8 cellular contexts compared by ENCODE assay signal in the genomic region with DNA sequence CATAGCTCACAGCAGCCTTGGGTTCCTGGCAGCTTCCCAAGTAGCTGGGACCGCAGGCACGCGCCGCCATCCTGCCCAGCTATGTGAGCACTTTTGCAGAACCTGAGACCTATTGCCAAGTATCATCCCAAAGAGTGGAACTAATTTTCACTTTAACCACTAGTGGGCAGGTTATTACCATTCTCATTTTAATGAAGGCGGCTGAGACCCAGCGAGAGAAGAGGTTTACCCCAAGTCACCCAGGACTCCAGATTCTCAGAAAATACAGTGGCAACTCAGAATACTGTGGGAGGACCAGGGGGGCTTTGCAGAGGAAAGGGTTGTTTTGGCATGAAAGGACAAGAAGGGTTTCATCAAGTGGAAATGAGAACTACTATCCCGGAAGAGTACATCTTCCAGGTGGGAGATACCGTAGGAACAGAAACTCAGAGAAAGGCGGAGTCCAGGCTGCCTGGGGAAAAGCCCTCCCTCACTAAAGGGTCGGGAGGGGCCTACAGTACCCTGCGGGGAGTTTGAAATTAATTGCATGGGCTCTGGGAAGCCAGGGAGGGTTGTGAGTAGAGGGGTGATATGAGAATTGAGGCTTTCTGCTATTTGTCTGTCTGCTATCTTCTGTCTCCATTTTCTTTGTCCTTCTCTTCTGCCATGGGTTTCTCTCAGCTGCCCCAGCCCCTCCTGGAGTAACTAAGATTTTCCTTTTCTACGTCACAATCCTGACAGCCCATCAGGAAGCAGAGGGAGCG. TPM values are rescaled to one million over a fixed set of nuclear protein-coding genes. Genes with fewer than 3 reads are reported as not detected.
DNase-seq lines count a peak whose midpoint lies in the region; ATAC-seq and TF ChIP-seq lines count a peak whose summit lies in the region.

No MANE protein-coding gene starts in this region.

- no peak overlapping the region for H3K23ac ChIP-seq in neuronal stem cell (ENCODE audit: low read depth, low read length, poor library complexity)

- H3K36me3 ChIP-seq in DOHH2 (ENCODE audit: control insufficient read depth, low read length) = no peaks in the 10 kb centered on the region
- no peaks in the 10 kb centered on the region for H3K36me3 ChIP-seq in neuronal stem cell (replicated peaks in 1 of 2; ENCODE audit: control insufficient read depth in 2 of 2, insufficient read depth in 2 of 2, low read length in 2 of 2)

- peak overlapping the region; percentile 72 for H2AK5ac ChIP-seq in neuronal stem cell (ENCODE audit: low read depth, low read length)

- H3K27me3 Mint-ChIP-seq in activated T-cell treated with anti-CD3 and anti-CD28 coated beads, Interleukin-2, amount 50 U/mL, for 72 hours (ENCODE audit: low read depth) = no peaks in the 10 kb centered on the region

- peak; percentile 70 to 75 for ATAC-seq in activated T-cell treated with anti-CD3 and anti-CD28 coated beads, Interleukin-2, amount 50 U/mL, for 72 hours (replicated peaks in 1 of 2)
- ATAC-seq in HG03439 (IDR thresholded peaks at IDR 0.05; ENCODE audit: unreplicated experiment) (no peak), HG03442 (IDR thresholded peaks at IDR 0.05; ENCODE audit: unreplicated experiment) (no peak)

- H3K4me2 ChIP-seq in DOHH2 (ENCODE audit: low read length) = peak overlapping the region; percentile 63
- peak overlapping the region; percentile 15 for H3K4me2 ChIP-seq in neuronal stem cell (ENCODE audit: insufficient read depth, low read length, poor library complexity, severe bottlenecking)

- H3K14ac ChIP-seq in neuronal stem cell (ENCODE audit: low read length) = no peak overlapping the region

- H3K27ac ChIP-seq in DOHH2 (ENCODE audit: low read depth, low read length) (peak overlapping the region; percentile 17; the same call in 1 of the 2 replicates), neuronal stem cell (replicated peaks; ENCODE audit: low read length) (no peak overlapping the region)

- H3K79me1 ChIP-seq in neuronal stem cell (ENCODE audit: low read depth, low read length) = no peaks in the 10 kb centered on the region

- TF ChIP-seq CTCF in DOHH2 (IDR thresholded peaks at IDR 0.05; ENCODE audit: low read depth, low read length, poor library complexity, severe bottlenecking) = peak; percentile 78

- peak overlapping the region; percentile 62 for H2BK15ac ChIP-seq in neuronal stem cell (ENCODE audit: low read length)

- H3K9me3 Mint-ChIP-seq in activated T-cell treated with anti-CD3 and anti-CD28 coated beads, Interleukin-2, amount 50 U/mL, for 72 hours = no peaks in the 10 kb centered on the region

- H3K27ac Mint-ChIP-seq in activated T-cell treated with anti-CD3 and anti-CD28 coated beads, Interleukin-2, amount 50 U/mL, for 72 hours = peak overlapping the region; percentile 97

- H3F3A ChIP-seq in DOHH2 (ENCODE audit: control insufficient read depth, insufficient read depth) = peaks cover 9% of the 10 kb centered on the region

- no peak overlapping the region for H4K91ac ChIP-seq in neuronal stem cell (ENCODE audit: low read depth, low read length, poor library complexity)

- no peak overlapping the region for H3K4ac ChIP-seq in neuronal stem cell (ENCODE audit: low read length)

- peaks cover 64% of the 10 kb centered on the region for H3K4me1 Mint-ChIP-seq in activated T-cell treated with anti-CD3 and anti-CD28 coated beads, Interleukin-2, amount 50 U/mL, for 72 hours (ENCODE audit: low read depth)

- peak overlapping the region; percentile 85 to 87 for H3K4me3 Mint-ChIP-seq in activated T-cell treated with anti-CD3 and anti-CD28 coated beads, Interleukin-2, amount 50 U/mL, for 72 hours

- H3K9me2 ChIP-seq in DOHH2 (replicated peaks; ENCODE audit: control insufficient read depth, low read length) = no peaks in the 10 kb centered on the region

- no CpG with 5 or more reads among the region's 13 CpGs for WGBS in neuronal stem cell (ENCODE audit: extremely low coverage in 2 of 2, insufficient read length in 2 of 2, insufficient replicate concordance in 1 of 2), 2 donors

- H2BK120ac ChIP-seq in neuronal stem cell (ENCODE audit: low read depth, low read length) = no peak overlapping the region

- H3K4me1 ChIP-seq in DOHH2 (ENCODE audit: control insufficient read depth, low read length) = peaks cover 55% of the 10 kb centered on the region
- peaks cover 28 to 30% of the 10 kb centered on the region in 2 donors for H3K4me1 ChIP-seq in neuronal stem cell (ENCODE audit: control insufficient read depth in 2 of 2, insufficient read depth in 1 of 2, low read depth in 1 of 2, low read length in 2 of 2)

- peak overlapping the region; percentile 33 for H2BK12ac ChIP-seq in neuronal stem cell (ENCODE audit: low read length)

- H3K9me3 ChIP-seq in DOHH2 (ENCODE audit: control insufficient read depth, insufficient read depth, low read length) (no peaks in the 10 kb centered on the region), neuronal stem cell (replicated peaks in 1 of 2; ENCODE audit: control insufficient read depth in 2 of 2, insufficient read depth in 1 of 2, low read depth in 1 of 2, low read length in 2 of 2) (no peaks in the 10 kb centered on the region)

- no peaks in the 10 kb centered on the region for H4K20me1 ChIP-seq in DOHH2 (ENCODE audit: control insufficient read depth, insufficient read depth, low read depth, low read length)

- DNase-seq in HuH-7 (ENCODE audit: low spot score) (peak; percentile 95), NCI-H82 treated with DMSO at 0.1 percent for 48 hours (lab: John Stamatoyannopoulos, UW; ENCODE audit: unreplicated experiment) (peak; percentile 83), fibroblast of the conjunctiva (ENCODE audit: low read depth) (peak; percentile 88), neuronal stem cell (ENCODE audit: low spot score) (peak; percentile 57)
- DNase-seq in activated T-cell treated with anti-CD3 and anti-CD28 coated beads, Interleukin-2, amount 50 U/mL, for 72 hours = peak; percentile 57 to 63

- H3K27me3 ChIP-seq in DOHH2 (ENCODE audit: control insufficient read depth, low read length) (no peaks in the 10 kb centered on the region), neuronal stem cell (ENCODE audit: control insufficient read depth in 3 of 3, insufficient read depth in 3 of 3, low read depth in 1 of 3, low read length in 3 of 3) (no peaks in the 10 kb centered on the region)

- no peaks in the 10 kb centered on the region for H3K36me3 Mint-ChIP-seq in activated T-cell treated with anti-CD3 and anti-CD28 coated beads, Interleukin-2, amount 50 U/mL, for 72 hours (ENCODE audit: insufficient read depth in 2 of 2)

- peak overlapping the region; percentile 45 for H2BK5ac ChIP-seq in neuronal stem cell (ENCODE audit: low read length)

- peak overlapping the region; percentile 63 for H2AFZ ChIP-seq in neuronal stem cell (ENCODE audit: low read length)

- H3K4me3 ChIP-seq in DOHH2 (ENCODE audit: low read length) = peak overlapping the region; percentile 54
- H3K4me3 ChIP-seq in neuronal stem cell (ENCODE audit: low read length in 2 of 2) = no peak overlapping the region

- peaks cover 12% of the 10 kb centered on the region for H3K79me2 ChIP-seq in DOHH2 (ENCODE audit: control insufficient read depth, low read length)

- no peak overlapping the region for H4K8ac ChIP-seq in neuronal stem cell (ENCODE audit: low read depth, low read length)

- H3K18ac ChIP-seq in neuronal stem cell (ENCODE audit: low read length) = peak overlapping the region; percentile 93

- peak overlapping the region; percentile 57 for H3K9ac ChIP-seq in neuronal stem cell (ENCODE audit: low read depth, low read length, poor library complexity)

RNA-seq across cellular contexts. Expression of a gene that starts 7.2 kb away (rescaled TPM):
- total RNA-seq in activated T-cell treated with anti-CD3 and anti-CD28 coated beads, Interleukin-2, amount 50 U/mL, for 72 hours = 10 to 100 TPM; 63.7 to 80.3 TPM
- polyA plus RNA-seq in neuronal stem cell (2013, experiment 1 of 2) = 4.4 TPM
- polyA plus RNA-seq in neuronal stem cell (2013, experiment 2 of 2) = 4.5 TPM

RNA-seq across cellular contexts. Expression of a gene that starts 31.7 kb away (rescaled TPM):
- total RNA-seq in activated T-cell treated with anti-CD3 and anti-CD28 coated beads, Interleukin-2, amount 50 U/mL, for 72 hours = 100 to 1,000 TPM; 125 to 159 TPM
- 28.6 TPM for polyA plus RNA-seq in neuronal stem cell (2013, experiment 1 of 2)
- 29.9 TPM for polyA plus RNA-seq in neuronal stem cell (2013, experiment 2 of 2)

RNA-seq across cellular contexts. Expression of a gene that starts 47.7 kb away (rescaled TPM):
- 10 to 100 TPM; 52.3 to 71.0 TPM for total RNA-seq in activated T-cell treated with anti-CD3 and anti-CD28 coated beads, Interleukin-2, amount 50 U/mL, for 72 hours
- 10.9 TPM for polyA plus RNA-seq in neuronal stem cell (2013, experiment 1 of 2)
- polyA plus RNA-seq in neuronal stem cell (2013, experiment 2 of 2) = 11.6 TPM

Comparison
In these comparisons a context has a peak if more than half of its experiments do, and no peak if none do; other contexts are left out.
1. ATAC-seq: peak in activated T-cell treated with anti-CD3 and anti-CD28 coated beads, Interleukin-2, amount 50 U/mL, for 72 hours (2 of 2); none in HG03439 (single experiment) and HG03442 (single experiment).
2. Peak in every context shown above with its lines, with median percentiles within 50 percentile points of each other: DNase-seq.